Comparison of ENCODE assay signal across 24 cellular contexts in the genomic region with DNA sequence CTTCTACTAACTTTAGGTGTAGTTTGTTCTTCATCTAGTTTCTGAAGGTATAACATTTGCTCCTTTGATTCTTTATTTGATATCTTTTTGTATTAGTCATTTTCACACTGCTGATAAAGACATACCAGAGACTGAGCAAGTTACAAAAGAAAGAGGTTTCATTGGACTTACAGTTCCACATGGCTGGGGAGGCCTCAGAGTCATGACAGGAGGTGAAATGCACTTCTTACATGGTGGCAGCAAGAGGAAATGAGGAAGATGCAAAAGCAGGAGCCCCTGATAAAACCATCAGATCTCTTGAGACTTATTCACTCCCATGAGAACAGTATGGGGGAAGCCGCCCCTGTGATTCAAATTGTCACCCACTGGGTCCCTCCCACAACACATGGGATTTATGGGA.
"Had no signal": no experiment of that assay in that cellular context is flagged by ENCODE, and none has a peak within 500 bp of the region (broad histone marks: within the 10 kb centered on the region; RNA-seq: fewer than 3 reads in every experiment).

No MANE protein-coding gene starts in this region.

- ATAC-seq: left ventricle myocardium superior; lower lobe of right lung; psoas muscle; right cardiac atrium; stimulated activated naive B cell treated with anti-CD40 and anti-IgM and Interleukin-4, amounts not matched to agents 10 μg/mL and 1 μg/mL and 100 μg/mL, for 72 hours had no signal

- H3K36me3 Mint-ChIP-seq: immature natural killer cell; memory B cell; neural progenitor cell; stimulated activated naive B cell treated with anti-CD40 and anti-IgM and Interleukin-4, amounts not matched to agents 10 μg/mL and 1 μg/mL and 100 μg/mL, for 72 hours had no signal

- H3K27ac Mint-ChIP-seq: dendritic cell treated with granulocyte-macrophage colony-stimulating factor and Interleukin-4, amounts not matched to agents 40 ng/mL and 50 ng/mL, for 4 days; endodermal cell; immature natural killer cell; memory B cell; nephron; neural progenitor cell; stimulated activated naive B cell treated with anti-CD40 and anti-IgM and Interleukin-4, amounts not matched to agents 10 μg/mL and 1 μg/mL and 100 μg/mL, for 72 hours; stimulated activated naive CD8-positive, alpha-beta T cell treated with anti-CD3 and anti-CD28 coated beads, Interleukin-15, Interleukin-2, amounts not matched to agents 100 ng/mL and 50 ng/mL, for 24 hours had no signal

- H3K27me3 ChIP-seq: colonic mucosa, esophagus muscularis mucosa, neural progenitor cell, ovary, sigmoid colon, tibial nerve, upper lobe of left lung had no signal

- H3K27ac ChIP-seq: colonic mucosa, esophagus muscularis mucosa, lower lobe of right lung, neural progenitor cell, ovary, psoas muscle, sigmoid colon, thoracic aorta, tibial nerve, upper lobe of left lung had no signal

- H3K9me3 ChIP-seq: colonic mucosa, ovary, psoas muscle, sigmoid colon, thoracic aorta had no signal

- H3K27me3 Mint-ChIP-seq: dendritic cell treated with granulocyte-macrophage colony-stimulating factor and Interleukin-4, amounts not matched to agents 40 ng/mL and 50 ng/mL, for 4 days; memory B cell; stimulated activated naive B cell treated with anti-CD40 and anti-IgM and Interleukin-4, amounts not matched to agents 10 μg/mL and 1 μg/mL and 100 μg/mL, for 72 hours; stimulated activated naive CD8-positive, alpha-beta T cell treated with anti-CD3 and anti-CD28 coated beads, Interleukin-15, Interleukin-2, amounts not matched to agents 100 ng/mL and 50 ng/mL, for 24 hours had no signal

- DNase-seq: colonic mucosa; effector CD8-positive, alpha-beta T cell; endodermal cell; hypothalamus; immature natural killer cell; left ventricle myocardium superior; lower lobe of right lung; occipital lobe; ovary; posterior cingulate gyrus; psoas muscle; right cardiac atrium; sigmoid colon; stimulated activated CD4-positive, alpha-beta T cell treated with anti-CD3 and anti-CD28 coated beads, Interleukin-2, amount 100 ng/mL, for 48 hours; stimulated activated naive B cell treated with anti-CD40 and anti-IgM and Interleukin-4, amounts not matched to agents 10 μg/mL and 1 μg/mL and 100 μg/mL, for 72 hours; upper lobe of left lung had no signal

- H3K4me2 ChIP-seq: neural progenitor cell had no signal

- H3K4me3 Mint-ChIP-seq: dendritic cell treated with granulocyte-macrophage colony-stimulating factor and Interleukin-4, amounts not matched to agents 40 ng/mL and 50 ng/mL, for 4 days; endodermal cell; immature natural killer cell; memory B cell; nephron; neural progenitor cell; stimulated activated naive B cell treated with anti-CD40 and anti-IgM and Interleukin-4, amounts not matched to agents 10 μg/mL and 1 μg/mL and 100 μg/mL, for 72 hours; stimulated activated naive CD8-positive, alpha-beta T cell treated with anti-CD3 and anti-CD28 coated beads, Interleukin-15, Interleukin-2, amounts not matched to agents 100 ng/mL and 50 ng/mL, for 24 hours had no signal

- H3K4me1 Mint-ChIP-seq: endodermal cell; immature natural killer cell; memory B cell; nephron; neural progenitor cell; stimulated activated naive B cell treated with anti-CD40 and anti-IgM and Interleukin-4, amounts not matched to agents 10 μg/mL and 1 μg/mL and 100 μg/mL, for 72 hours had no signal

- H3K9me3 Mint-ChIP-seq: stimulated activated naive B cell treated with anti-CD40 and anti-IgM and Interleukin-4, amounts not matched to agents 10 μg/mL and 1 μg/mL and 100 μg/mL, for 72 hours had no signal

- H3K4me3 ChIP-seq: colonic mucosa, esophagus muscularis mucosa, lower lobe of right lung, neural progenitor cell, ovary, psoas muscle, sigmoid colon, thoracic aorta, tibial nerve, upper lobe of left lung had no signal

- H3K4me1 ChIP-seq: colonic mucosa, esophagus muscularis mucosa, lower lobe of right lung, neural progenitor cell, psoas muscle, sigmoid colon, tibial nerve, upper lobe of left lung had no signal

- H3K36me3 ChIP-seq: colonic mucosa, esophagus muscularis mucosa, lower lobe of right lung, neural progenitor cell, ovary, sigmoid colon, thoracic aorta, tibial nerve, upper lobe of left lung had no signal

- H2AFZ ChIP-seq: neural progenitor cell had no signal

- H3K9ac ChIP-seq: neural progenitor cell had no signal
